8 cellular contexts compared by ENCODE assay signal in genomic region chr2:54708584-54709340, GRCh38. TPM values are rescaled to one million over a fixed set of nuclear protein-coding genes. Genes with fewer than 3 reads are reported as not detected.
DNase-seq lines count a peak whose midpoint lies in the region; ATAC-seq and TF ChIP-seq lines count a peak whose summit lies in the region.

No MANE protein-coding gene starts in this region.

- H3K9ac ChIP-seq in muscle layer of colon (ENCODE audit: low read length) (no peak overlapping the region), PC-3 (ENCODE audit: low read length) (no peak overlapping the region)

- intact Hi-C loops in dorsolateral prefrontal cortex (cut with DNase I) (loop anchor here (5.0 to 10.0 kb wide), 4 partner anchors 51 to 596 kb away; partner anchors contain the start of gene ACYP2 (in 1 of the 2)), PC-3 (cut with micrococcal nuclease) (no loop called here)

- TF ChIP-seq CTCF in dorsolateral prefrontal cortex (IDR thresholded peaks at IDR 0.05 in 54 of 56, conservative IDR thresholded peaks at IDR 0.05 in 2 of 56; ENCODE audit: low read depth in 1 of 56, partially characterized antibody in 56 of 56) (peak in 3 of 56 donors; percentile 2 to 5 (median 4)), PC-3 (conservative IDR thresholded peaks at IDR 0.05; ENCODE audit: low read depth, low read length) (no peak)

- H3K4me3 ChIP-seq in dorsolateral prefrontal cortex: peak overlapping the region; percentile 16 to 74 (median 55)
- H3K4me3 ChIP-seq in muscle layer of colon (ENCODE audit: low read depth in 1 of 2, low read length in 2 of 2): peak overlapping the region; percentile 15 to 68
- H3K4me3 ChIP-seq in PC-3 (ENCODE audit: low read length): no peak overlapping the region

- H3K9me3 Mint-ChIP-seq in activated CD4-positive, alpha-beta T cell treated with anti-CD3 and anti-CD28 coated beads, Interleukin-2, amount 10 ng/mL, durations not matched to agents 7 days and 5 days: no peaks in the 10 kb centered on the region

- no peaks in the 10 kb centered on the region for H3K36me3 ChIP-seq in muscle layer of colon (ENCODE audit: insufficient read depth, low read length)
- no peaks in the 10 kb centered on the region for H3K36me3 ChIP-seq in PC-3 (ENCODE audit: low read depth, low read length)

- no peak overlapping the region for H3K4me3 Mint-ChIP-seq in activated CD4-positive, alpha-beta T cell treated with anti-CD3 and anti-CD28 coated beads, Interleukin-2, amount 10 ng/mL, durations not matched to agents 7 days and 5 days

- no peaks in the 10 kb centered on the region for H4K20me1 ChIP-seq in PC-3 (ENCODE audit: low read length)

- no peaks in the 10 kb centered on the region for H3K9me2 ChIP-seq in PC-3 (replicated peaks; ENCODE audit: low read length)

- H3K27me3 ChIP-seq in dorsolateral prefrontal cortex: no peaks in the 10 kb centered on the region
- H3K27me3 ChIP-seq in muscle layer of colon (ENCODE audit: control insufficient read depth in 1 of 2, insufficient read depth in 2 of 2, low read length in 2 of 2): peaks cover 0 to 6% of the 10 kb centered on the region in 2 donors
- no peaks in the 10 kb centered on the region for H3K27me3 ChIP-seq in PC-3 (ENCODE audit: low read length)

- H3K36me3 Mint-ChIP-seq in activated CD4-positive, alpha-beta T cell treated with anti-CD3 and anti-CD28 coated beads, Interleukin-2, amount 10 ng/mL, durations not matched to agents 7 days and 5 days (ENCODE audit: low read depth): no peaks in the 10 kb centered on the region

- ATAC-seq in HG03442 (IDR thresholded peaks at IDR 0.05; ENCODE audit: unreplicated experiment) (no peak), PC-3 (no peak)

- no peak overlapping the region for H3K4me2 ChIP-seq in PC-3 (ENCODE audit: low read length)

- CTCF ChIA-PET in activated CD4-positive, alpha-beta T cell treated with anti-CD3 and anti-CD28 coated beads, Interleukin-2, amount 10 ng/mL, durations not matched to agents 7 days and 5 days (lab: Charles Lee): interaction anchor here (0.8 to 2.2 kb wide), 4 partner anchors 30 to 186 kb away, joined by 3 to 6 read pairs (median 4); no protein-coding TSS in a partner anchor
- CTCF ChIA-PET in PC-3 (lab: Charles Lee): no interaction called here

- no peak overlapping the region for H2AFZ ChIP-seq in PC-3 (ENCODE audit: low read length)

- H3K79me2 ChIP-seq in PC-3 (ENCODE audit: low read length): no peaks in the 10 kb centered on the region

- no TSS peak for BruUV-seq in PC-3 (replicated peaks; lab: Mats Ljungman, UMichigan)

- peaks cover 14% of the 10 kb centered on the region for H3K4me1 Mint-ChIP-seq in activated CD4-positive, alpha-beta T cell treated with anti-CD3 and anti-CD28 coated beads, Interleukin-2, amount 10 ng/mL, durations not matched to agents 7 days and 5 days

- peak overlapping the region in 12 of 59 donors; percentile 5 to 78 (median 38) for H3K27ac ChIP-seq in dorsolateral prefrontal cortex
- H3K27ac ChIP-seq in muscle layer of colon (ENCODE audit: low read depth, low read length): no peak overlapping the region
- H3K27ac ChIP-seq in PC-3 (ENCODE audit: low read length): no peak overlapping the region

- H3K9me3 ChIP-seq in muscle layer of colon (ENCODE audit: low read length) (no peaks in the 10 kb centered on the region), PC-3 (ENCODE audit: low read length) (no peaks in the 10 kb centered on the region)

- DNase-seq in ELF-1 (ENCODE audit: low read depth, low spot score) (peak; percentile 75), NCI-H345 treated with DMSO at 0.1 percent for 48 hours (lab: John Stamatoyannopoulos, UW; ENCODE audit: unreplicated experiment) (peak; percentile 38), dorsolateral prefrontal cortex (peak in 8 of 10 donors; percentile 31 to 58 (median 48)), cerebellar nuclear complex (lab: John Stamatoyannopoulos, UW) (no peak), PC-3 (no peak)
- no peak for DNase-seq in activated CD4-positive, alpha-beta T cell treated with anti-CD3 and anti-CD28 coated beads, Interleukin-2, amount 10 ng/mL, durations not matched to agents 7 days and 5 days

- POLR2A ChIA-PET in activated CD4-positive, alpha-beta T cell treated with anti-CD3 and anti-CD28 coated beads, Interleukin-2, amount 10 ng/mL, durations not matched to agents 7 days and 5 days (lab: Charles Lee): no interaction called here
- POLR2A ChIA-PET in PC-3 (lab: Charles Lee; ENCODE audit: unreplicated experiment): no interaction called here

- H3K27me3 Mint-ChIP-seq in activated CD4-positive, alpha-beta T cell treated with anti-CD3 and anti-CD28 coated beads, Interleukin-2, amount 10 ng/mL, durations not matched to agents 7 days and 5 days: peaks cover 39% of the 10 kb centered on the region

- no peaks in the 10 kb centered on the region for H3F3A ChIP-seq in PC-3 (ENCODE audit: low read length, unreplicated experiment)

- H3K27ac Mint-ChIP-seq in activated CD4-positive, alpha-beta T cell treated with anti-CD3 and anti-CD28 coated beads, Interleukin-2, amount 10 ng/mL, durations not matched to agents 7 days and 5 days: no peak overlapping the region

- H3K4me1 ChIP-seq in muscle layer of colon (ENCODE audit: insufficient read depth, low read length) (no peaks in the 10 kb centered on the region), PC-3 (ENCODE audit: insufficient read depth, low read length) (no peaks in the 10 kb centered on the region)

RNA-seq across cellular contexts. Expression of gene EML6, which starts 14.7 kb away (rescaled TPM):
- 10 to 100 TPM; 19.0 to 50.3 (median 33.2) TPM for total RNA-seq in dorsolateral prefrontal cortex
- total RNA-seq in activated CD4-positive, alpha-beta T cell treated with anti-CD3 and anti-CD28 coated beads, Interleukin-2, amount 10 ng/mL, durations not matched to agents 7 days and 5 days: 1 to 10 TPM in 1 of 2 experiments, under 1 TPM in 1; 0.96 to 1.2 TPM
- total RNA-seq in PC-3 (2014; rRNA removed): 5.3 and 15.7 TPM in 2 replicates

Comparison
In these comparisons a context has a peak if more than half of its experiments do, and no peak if none do; other contexts are left out.
1. DNase-seq: peak in ELF-1 (single experiment), NCI-H345 treated with DMSO at 0.1 percent for 48 hours (single experiment) and dorsolateral prefrontal cortex (8 of 10); none in cerebellar nuclear complex (0 of 2), activated CD4-positive, alpha-beta T cell treated with anti-CD3 and anti-CD28 coated beads, Interleukin-2, amount 10 ng/mL, durations not matched to agents 7 days and 5 days (single experiment) and PC-3 (single experiment).